In genomic region chr12:107564946-107565345, GRCh38 we compare ENCODE assay signal across 10 cellular contexts.
DNase-seq lines count a peak whose midpoint lies in the region; ATAC-seq, FAIRE-seq and TF ChIP-seq lines count a peak whose summit lies in the region.
"Had no signal": no experiment of that assay in that cellular context is flagged by ENCODE, and none has a peak within 500 bp of the region (broad histone marks: within the 10 kb centered on the region; RNA-seq: fewer than 3 reads in every experiment).

No MANE protein-coding gene starts in this region.

- FAIRE-seq in GM12892 (lab: Jason Lieb, UNC) = no peak

- no peaks in the 10 kb centered on the region for H3K36me3 ChIP-seq in liver (ENCODE audit: control insufficient read depth in 4 of 4, insufficient read depth in 3 of 4, low read depth in 1 of 4, low read length in 3 of 4)
- H3K36me3 ChIP-seq: tibial nerve had no signal

- DNase-seq in DMS53 treated with DMSO at 0.1 percent for 48 hours (lab: John Stamatoyannopoulos, UW; ENCODE audit: unreplicated experiment) = peak; percentile 8
- DNase-seq in GM12892 (ENCODE audit: insufficient read length) = no peak
- no peak for DNase-seq in activated gamma-delta T cell treated with Interleukin-2 at 50 U/mL for 16 hours
- DNase-seq in nucleus accumbens (lab: John Stamatoyannopoulos, UW) = no peak
- DNase-seq: Right ventricle myocardium superior had no signal

- TF ChIP-seq CTCF in WI38 (IDR thresholded peaks at IDR 0.05; ENCODE audit: low read depth, low read length) (0 out of 2 replicates have a peak, but pooled peaks have one; percentile 17), liver (IDR thresholded peaks at IDR 0.05; ENCODE audit: low read depth, low read length, missing input control) (peak; percentile 40)

- 65% methylated on average over 3 of the region's 3 CpGs for WGBS in liver

- H3K27ac ChIP-seq in liver (ENCODE audit: low read depth in 1 of 2, low read length in 2 of 2) = no peak overlapping the region
- H3K27ac ChIP-seq: tibial nerve had no signal

- peak; percentile 66 for ATAC-seq in HG03280 (IDR thresholded peaks at IDR 0.05; ENCODE audit: unreplicated experiment)
- no peak for ATAC-seq in activated CD4-positive, CD25-positive, alpha-beta regulatory T cell treated with anti-CD3 and anti-CD28 coated beads, Interleukin-2, amount 50 U/mL, for 24 hours

- H3K4me1 ChIP-seq in liver (ENCODE audit: control insufficient read depth in 4 of 4, insufficient read depth in 4 of 4, low read length in 3 of 4) = no peaks in the 10 kb centered on the region
- H3K4me1 ChIP-seq: tibial nerve had no signal

- H3K4me3 ChIP-seq in WI38 (ENCODE audit: low read depth, low read length) (no peak overlapping the region), liver (ENCODE audit: low read depth in 1 of 3, low read length in 3 of 3) (no peak overlapping the region)
- H3K4me3 ChIP-seq: tibial nerve had no signal

- no peaks in the 10 kb centered on the region for H3K9me3 ChIP-seq in liver (ENCODE audit: control insufficient read depth in 4 of 4, low read length in 3 of 4)
- H3K9me3 ChIP-seq: tibial nerve had no signal

- H3K27me3 ChIP-seq in liver (ENCODE audit: control insufficient read depth in 4 of 4, insufficient read depth in 4 of 4, low read length in 3 of 4) = no peaks in the 10 kb centered on the region
- H3K27me3 ChIP-seq: tibial nerve had no signal

- TF ChIP-seq RAD21 in liver (IDR thresholded peaks at IDR 0.05) = peak; percentile 64 to 69

- no peak for TF ChIP-seq POLR2A in GM12892 (IDR thresholded peaks at IDR 0.05; ENCODE audit: low read depth, low read length)

- H3K9ac ChIP-seq in liver (ENCODE audit: low read depth in 1 of 2, low read length in 2 of 2) = no peak overlapping the region

TF ChIP-seq in liver, 16 proteins besides CTCF, POLR2A, EP300 and RAD21:
- no peak for TF ChIP-seq ZBTB33 (IDR thresholded peaks at IDR 0.05)
TF ChIP-seq in liver: peak in this region for 0.
